ENCODE assay signal across 8 cellular contexts in the genomic region with DNA sequence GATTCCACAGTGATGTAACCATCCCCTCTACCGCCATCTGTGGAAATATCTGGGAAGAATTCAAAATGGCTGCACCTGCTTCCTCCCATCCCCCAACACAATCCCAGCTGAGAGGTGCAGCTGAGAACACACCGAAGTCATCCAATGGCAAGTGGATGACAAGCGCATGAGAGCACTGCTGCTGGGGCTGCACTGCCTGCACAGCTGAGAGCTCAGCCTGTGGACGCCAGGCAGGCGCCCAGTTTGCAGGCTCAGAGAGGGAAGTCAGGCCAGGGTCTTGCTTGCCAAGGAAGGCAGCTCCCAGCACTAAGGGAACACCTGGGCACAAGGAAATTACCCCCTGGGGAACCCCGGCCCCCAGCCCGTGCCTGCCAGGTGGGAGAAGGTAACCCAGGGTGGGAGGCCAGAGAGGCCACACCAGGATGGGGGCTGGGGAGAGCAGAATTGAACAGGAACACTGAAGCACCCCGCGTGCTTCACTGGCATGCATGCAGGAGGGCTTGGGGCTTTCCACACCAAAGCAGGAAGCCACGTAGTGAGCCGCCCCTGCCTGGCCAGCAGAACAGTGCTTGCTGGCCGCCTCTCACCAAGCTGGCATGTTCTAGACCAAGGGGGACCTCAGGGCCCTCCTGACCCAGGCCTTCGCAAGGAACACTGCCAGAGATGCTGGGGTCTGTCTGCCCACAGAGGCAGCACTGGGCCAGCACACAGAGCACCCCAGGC. TPM values are rescaled to one million over a fixed set of nuclear protein-coding genes. Genes with fewer than 3 reads are reported as not detected.
A peak's percentile ranks its signal among the peaks of the same experiment; 100 is the strongest.
DNase-seq lines count a peak whose midpoint lies in the region; ATAC-seq, FAIRE-seq and TF ChIP-seq lines count a peak whose summit lies in the region.

No MANE protein-coding gene starts in this region.

- no peaks in the 10 kb centered on the region for H4K20me1 ChIP-seq in MM.1S (ENCODE audit: insufficient read depth, low read length)

- TF ChIP-seq CTCF in MM.1S (IDR thresholded peaks at IDR 0.05; ENCODE audit: low read length) (no peak), type B pancreatic cell (conservative IDR thresholded peaks at IDR 0.05) (no peak)

- FAIRE-seq in small intestine (lab: Jason Lieb, UNC) = no peak

- no peaks in the 10 kb centered on the region for H3K9me3 ChIP-seq in MM.1S (replicated peaks; ENCODE audit: insufficient read depth, low read length)
- H3K9me3 ChIP-seq in small intestine (ENCODE audit: control insufficient read depth, low read depth) = no peaks in the 10 kb centered on the region

- peaks cover 15% of the 10 kb centered on the region for H3K36me3 Mint-ChIP-seq in type B pancreatic cell

- peaks cover 45% of the 10 kb centered on the region for H3K4me1 Mint-ChIP-seq in type B pancreatic cell (ENCODE audit: unreplicated experiment)

- H3K4me1 ChIP-seq in MM.1S (ENCODE audit: low read length) = peaks cover 63% of the 10 kb centered on the region
- peaks cover 0 to 14% of the 10 kb centered on the region in 2 donors for H3K4me1 ChIP-seq in small intestine (ENCODE audit: control insufficient read depth in 2 of 2, insufficient read depth in 1 of 2, low read depth in 1 of 2, low read length in 1 of 2)

- peak; percentile 36 for TF ChIP-seq POLR2A in GM18505 (IDR thresholded peaks at IDR 0.05; ENCODE audit: borderline replicate concordance, extremely low read depth, insufficient read depth, insufficient read length)

- DNase-seq in MM.1S (no peak), small intestine (no peak), type B pancreatic cell (ENCODE audit: extremely low spot score, unreplicated experiment) (no peak), globus pallidus (ENCODE audit: low spot score) (no peak), GM19240 (ENCODE audit: insufficient read length, low spot score) (no peak)

- H3K27ac ChIP-seq in MM.1S (ENCODE audit: low read length) (peak overlapping the region; percentile 97; the same call in 1 of the 2 replicates), angular gyrus (ENCODE audit: low read depth, low read length) (peak overlapping the region; percentile 95), small intestine (ENCODE audit: low read depth in 1 of 2, low read length in 1 of 2) (peak overlapping the region; percentile 34 to 90)

- H3K4me3 Mint-ChIP-seq in type B pancreatic cell = no peak overlapping the region

- H3F3A ChIP-seq in MM.1S (ENCODE audit: insufficient read depth, low read length) = peaks cover 13% of the 10 kb centered on the region

- no peak overlapping the region for H2AFZ ChIP-seq in MM.1S (ENCODE audit: low read length)

- H3K9ac ChIP-seq in MM.1S (ENCODE audit: low read length) = no peak overlapping the region

- no peaks in the 10 kb centered on the region for H3K27me3 Mint-ChIP-seq in type B pancreatic cell

- no peaks in the 10 kb centered on the region for H3K9me3 Mint-ChIP-seq in type B pancreatic cell

- H3K27me3 ChIP-seq in MM.1S (replicated peaks; ENCODE audit: insufficient read depth, low read length) = no peaks in the 10 kb centered on the region
- no peaks in the 10 kb centered on the region for H3K27me3 ChIP-seq in small intestine (ENCODE audit: control insufficient read depth in 2 of 2, insufficient read depth in 2 of 2, low read length in 2 of 2)

- no peaks in the 10 kb centered on the region for H3K9me2 ChIP-seq in MM.1S (replicated peaks; ENCODE audit: insufficient read depth, low read length)

- no peaks in the 10 kb centered on the region for H3K36me3 ChIP-seq in MM.1S (replicated peaks; ENCODE audit: insufficient read depth, low read length)
- H3K36me3 ChIP-seq in small intestine (ENCODE audit: control insufficient read depth in 2 of 2, insufficient read depth in 2 of 2, low read length in 2 of 2) = peaks cover 0 to 9% of the 10 kb centered on the region in 2 donors

- 72 to 88% (median 78%) methylated on average over 11 to 13 of the region's 13 CpGs for WGBS in small intestine, 3 donors

- peaks cover 71% of the 10 kb centered on the region for H3K79me2 ChIP-seq in MM.1S (ENCODE audit: low read length)

- no peak overlapping the region for H3K27ac Mint-ChIP-seq in type B pancreatic cell

- ATAC-seq in GM18505 (IDR thresholded peaks at IDR 0.05; ENCODE audit: unreplicated experiment) (no peak), HG03097 (IDR thresholded peaks at IDR 0.05; ENCODE audit: low FRiP score, unreplicated experiment) (no peak)

- H3K4me3 ChIP-seq in MM.1S (ENCODE audit: low read length) = no peak overlapping the region
- H3K4me3 ChIP-seq in small intestine (ENCODE audit: low read depth in 1 of 2, low read length in 2 of 2) = no peak overlapping the region

- H3K4me2 ChIP-seq in MM.1S (ENCODE audit: low read depth, low read length) = peak overlapping the region; percentile 92; the same call in 1 of the 2 replicates

RNA-seq across cellular contexts. Expression of a gene that starts 46.2 kb away (rescaled TPM):
- polyA plus RNA-seq in small intestine = 10 to 100 TPM; 15.1 to 30.2 (median 18.8) TPM
- 25.9 and 35.9 TPM in 2 replicates for total RNA-seq in type B pancreatic cell (ENCODE audit: low replicate concordance)
